In the genomic region with DNA sequence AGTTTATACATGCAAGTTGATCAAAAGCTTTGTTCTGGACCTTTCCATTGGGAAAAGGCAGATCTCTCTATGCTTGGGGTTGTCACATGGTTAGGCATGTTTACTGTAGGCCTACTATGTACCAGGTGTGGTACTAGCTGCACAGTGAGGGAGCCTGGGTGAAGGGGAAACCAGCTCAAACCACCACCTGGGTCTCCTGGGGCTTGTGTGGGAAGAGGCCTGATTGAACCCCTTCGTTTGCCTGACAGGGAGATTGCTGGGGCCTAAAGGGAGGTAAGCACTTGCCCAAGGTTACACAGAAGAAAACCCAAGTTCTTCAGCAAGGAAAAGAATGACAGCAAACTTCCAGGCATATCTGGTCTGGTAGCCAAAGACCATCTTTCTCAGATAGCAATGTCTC, we compare ENCODE assay signal across 7 cellular contexts.
"Had no signal": no experiment of that assay in that cellular context is flagged by ENCODE, and none has a peak within 500 bp of the region (broad histone marks: within the 10 kb centered on the region; RNA-seq: fewer than 3 reads in every experiment).

No MANE protein-coding gene starts in this region.

- H3K4me1 ChIP-seq: HAP-1 had no signal

- ATAC-seq: GM23338, HCT116, K562 had no signal

- H3K9me3 ChIP-seq: HAP-1 had no signal

- H3K4me3 Mint-ChIP-seq: GM23338, HFFc6 had no signal

- H3K27ac Mint-ChIP-seq: GM23338, HFFc6 had no signal

- H3K9me3 Mint-ChIP-seq: GM23338, HFFc6 had no signal

- H3K4me1 Mint-ChIP-seq: GM23338 had no signal

- DNase-seq: H7, HFFc6, IMR-90 had no signal

- H3K4me3 ChIP-seq: GM23338, HAP-1, K562 had no signal

- H3K4me2 ChIP-seq: GM23338 had no signal

- H3K36me3 ChIP-seq: HAP-1 had no signal
